8 cellular contexts compared by ENCODE assay signal in genomic region chr1:9822897-9823692, GRCh38. TPM values are rescaled to one million over a fixed set of nuclear protein-coding genes. Genes with fewer than 3 reads are reported as not detected.
A peak's percentile ranks its signal among the peaks of the same experiment; 100 is the strongest.
DNase-seq lines count a peak whose midpoint lies in the region; ATAC-seq and TF ChIP-seq lines count a peak whose summit lies in the region.

No MANE protein-coding gene starts in this region.

- no peaks in the 10 kb centered on the region for H3K36me3 ChIP-seq in neural progenitor cell

- H4K20me1 ChIP-seq in neural progenitor cell (ENCODE audit: low read depth) = peaks cover 49% of the 10 kb centered on the region

- H3K9ac ChIP-seq in neural progenitor cell = peak overlapping the region; percentile 71

- peak; percentile 14 for ATAC-seq in activated CD8-positive, alpha-beta memory T cell treated with anti-CD3 and anti-CD28 coated beads, Interleukin-2, amount 10 ng/mL, durations not matched to agents 7 days and 5 days
- ATAC-seq in HG02588 (IDR thresholded peaks at IDR 0.05; ENCODE audit: unreplicated experiment) (no peak), HG03354 (IDR thresholded peaks at IDR 0.05; ENCODE audit: poor library complexity, severe bottlenecking, unreplicated experiment) (no peak)

- peak overlapping the region; percentile 66 for H3K27ac ChIP-seq in neural progenitor cell

- TF ChIP-seq CTCF in fibroblast of mammary gland (conservative IDR thresholded peaks at IDR 0.05; ENCODE audit: control insufficient read depth, insufficient read depth, low read depth, low read length) (no peak), neural progenitor cell (IDR thresholded peaks at IDR 0.05) (no peak)

- CTCF ChIA-PET in activated CD8-positive, alpha-beta memory T cell treated with anti-CD3 and anti-CD28 coated beads, Interleukin-2, amount 10 ng/mL, durations not matched to agents 7 days and 5 days (lab: Charles Lee) = interaction anchor here (0.9 to 1.2 kb wide), 4 partner anchors 23 to 41 kb away, joined by 3 to 5 read pairs (median 3); no protein-coding TSS in a partner anchor

- H3K9me3 Mint-ChIP-seq in activated CD8-positive, alpha-beta memory T cell treated with anti-CD3 and anti-CD28 coated beads, Interleukin-2, amount 10 ng/mL, durations not matched to agents 7 days and 5 days (ENCODE audit: low read depth) = no peaks in the 10 kb centered on the region
- no peaks in the 10 kb centered on the region for H3K9me3 Mint-ChIP-seq in neural progenitor cell

- peaks cover 13% of the 10 kb centered on the region for H3K27me3 ChIP-seq in neural progenitor cell

- H3K4me2 ChIP-seq in neural progenitor cell = peak overlapping the region; percentile 90

- H3K4me3 ChIP-seq in fibroblast of mammary gland (ENCODE audit: control insufficient read depth, low read depth, low read length) (peak overlapping the region; percentile 83), neural progenitor cell (peak overlapping the region; percentile 78)

- peaks cover 52% of the 10 kb centered on the region for H3K4me1 Mint-ChIP-seq in activated CD8-positive, alpha-beta memory T cell treated with anti-CD3 and anti-CD28 coated beads, Interleukin-2, amount 10 ng/mL, durations not matched to agents 7 days and 5 days
- H3K4me1 Mint-ChIP-seq in neural progenitor cell = peaks cover 48% of the 10 kb centered on the region

- H3K27me3 Mint-ChIP-seq in activated CD8-positive, alpha-beta memory T cell treated with anti-CD3 and anti-CD28 coated beads, Interleukin-2, amount 10 ng/mL, durations not matched to agents 7 days and 5 days = peaks cover 4% of the 10 kb centered on the region
- H3K27me3 Mint-ChIP-seq in neural progenitor cell (ENCODE audit: insufficient read depth, low read depth) = peaks cover 11% of the 10 kb centered on the region

- peak overlapping the region; percentile 83 for H3K27ac Mint-ChIP-seq in activated CD8-positive, alpha-beta memory T cell treated with anti-CD3 and anti-CD28 coated beads, Interleukin-2, amount 10 ng/mL, durations not matched to agents 7 days and 5 days
- H3K27ac Mint-ChIP-seq in neural progenitor cell = peak overlapping the region; percentile 87

- peaks cover 34% of the 10 kb centered on the region for H3K4me1 ChIP-seq in neural progenitor cell

- peak; percentile 60 for DNase-seq in DMS79 treated with DMSO at 0.1 percent for 48 hours (lab: John Stamatoyannopoulos, UW)
- DNase-seq in DMS79 (lab: John Stamatoyannopoulos, UW) = no peak
- peak; percentile 37 for DNase-seq in KBM-7
- peak; percentile 59 for DNase-seq in activated CD8-positive, alpha-beta memory T cell treated with anti-CD3 and anti-CD28 coated beads, Interleukin-2, amount 10 ng/mL, durations not matched to agents 7 days and 5 days
- DNase-seq in fibroblast of mammary gland (ENCODE audit: low read depth) = peak; percentile 17
- peak; percentile 59 for DNase-seq in neural progenitor cell (ENCODE audit: low spot score)

- peak overlapping the region; percentile 95 for H3K4me3 Mint-ChIP-seq in activated CD8-positive, alpha-beta memory T cell treated with anti-CD3 and anti-CD28 coated beads, Interleukin-2, amount 10 ng/mL, durations not matched to agents 7 days and 5 days
- H3K4me3 Mint-ChIP-seq in neural progenitor cell = peak overlapping the region; percentile 93

- peaks cover 10% of the 10 kb centered on the region for H3K36me3 Mint-ChIP-seq in activated CD8-positive, alpha-beta memory T cell treated with anti-CD3 and anti-CD28 coated beads, Interleukin-2, amount 10 ng/mL, durations not matched to agents 7 days and 5 days
- peaks cover 7% of the 10 kb centered on the region for H3K36me3 Mint-ChIP-seq in neural progenitor cell

- H3K79me2 ChIP-seq in neural progenitor cell (ENCODE audit: low read depth) = peaks cover 54% of the 10 kb centered on the region

- no peaks in the 10 kb centered on the region for H3K9me3 ChIP-seq in neural progenitor cell (ENCODE audit: low read depth)

- H3F3A ChIP-seq in neural progenitor cell (ENCODE audit: low read depth) = peaks cover 59% of the 10 kb centered on the region

- peak overlapping the region; percentile 3 for H2AFZ ChIP-seq in neural progenitor cell (replicated peaks)

- in situ Hi-C loops in KBM-7 (cut with MboI; ENCODE audit: low pct_unique_long_range_greater_than_20kb, low sequenced_read_pairs) = no loop called here

RNA-seq across cellular contexts. Expression of gene CLSTN1, which starts 0.7 kb away (rescaled TPM):
- total RNA-seq in activated CD8-positive, alpha-beta memory T cell treated with anti-CD3 and anti-CD28 coated beads, Interleukin-2, amount 10 ng/mL, durations not matched to agents 7 days and 5 days = 10 to 100 TPM; 81.5 to 99.3 TPM
- 75.4 and 112 TPM in 2 replicates for total RNA-seq in neural progenitor cell (ENCODE audit: low replicate concordance)
